ENCODE assay signal across 8 cellular contexts in genomic region chr1:11692899-11693590, GRCh38. TPM values are rescaled to one million over a fixed set of nuclear protein-coding genes. Genes with fewer than 3 reads are reported as not detected.
DNase-seq lines count a peak whose midpoint lies in the region; ATAC-seq and TF ChIP-seq lines count a peak whose summit lies in the region.

No MANE protein-coding gene starts in this region.

- peaks cover 27% of the 10 kb centered on the region for H3K4me1 Mint-ChIP-seq in activated naive CD4-positive, alpha-beta T cell treated with anti-CD3 and anti-CD28 coated beads, Interleukin-2, amount 10 ng/mL, durations not matched to agents 7 days and 5 days
- H3K4me1 Mint-ChIP-seq in stimulated activated naive CD8-positive, alpha-beta T cell treated with anti-CD3 and anti-CD28 coated beads, Interleukin-15, Interleukin-2, amounts not matched to agents 100 ng/mL and 50 ng/mL, for 24 hours (ENCODE audit: low read depth): peaks cover 30% of the 10 kb centered on the region

- peaks cover 26% of the 10 kb centered on the region for H3K4me1 ChIP-seq in vagina

- H3K27ac Mint-ChIP-seq in activated naive CD4-positive, alpha-beta T cell treated with anti-CD3 and anti-CD28 coated beads, Interleukin-2, amount 10 ng/mL, durations not matched to agents 7 days and 5 days: no peak overlapping the region
- H3K27ac Mint-ChIP-seq in stimulated activated naive CD8-positive, alpha-beta T cell treated with anti-CD3 and anti-CD28 coated beads, Interleukin-15, Interleukin-2, amounts not matched to agents 100 ng/mL and 50 ng/mL, for 24 hours: no peak overlapping the region

- peaks cover 90% of the 10 kb centered on the region for H3K27me3 Mint-ChIP-seq in activated naive CD4-positive, alpha-beta T cell treated with anti-CD3 and anti-CD28 coated beads, Interleukin-2, amount 10 ng/mL, durations not matched to agents 7 days and 5 days
- H3K27me3 Mint-ChIP-seq in stimulated activated naive CD8-positive, alpha-beta T cell treated with anti-CD3 and anti-CD28 coated beads, Interleukin-15, Interleukin-2, amounts not matched to agents 100 ng/mL and 50 ng/mL, for 24 hours: peaks cover 40% of the 10 kb centered on the region

- intact Hi-C loops in vagina (cut with DNase I): loop anchor here (2.0 kb wide), 1 partner anchor 22 kb away; no protein-coding TSS in a partner anchor

- H3K9me3 Mint-ChIP-seq in activated naive CD4-positive, alpha-beta T cell treated with anti-CD3 and anti-CD28 coated beads, Interleukin-2, amount 10 ng/mL, durations not matched to agents 7 days and 5 days: no peaks in the 10 kb centered on the region
- no peaks in the 10 kb centered on the region for H3K9me3 Mint-ChIP-seq in stimulated activated naive CD8-positive, alpha-beta T cell treated with anti-CD3 and anti-CD28 coated beads, Interleukin-15, Interleukin-2, amounts not matched to agents 100 ng/mL and 50 ng/mL, for 24 hours

- no peak overlapping the region for H3K4me3 ChIP-seq in vagina

- peaks cover 4% of the 10 kb centered on the region for H3K27me3 ChIP-seq in vagina

- H3K4me3 Mint-ChIP-seq in activated naive CD4-positive, alpha-beta T cell treated with anti-CD3 and anti-CD28 coated beads, Interleukin-2, amount 10 ng/mL, durations not matched to agents 7 days and 5 days: peak overlapping the region; percentile 47
- peak overlapping the region; percentile 33 for H3K4me3 Mint-ChIP-seq in stimulated activated naive CD8-positive, alpha-beta T cell treated with anti-CD3 and anti-CD28 coated beads, Interleukin-15, Interleukin-2, amounts not matched to agents 100 ng/mL and 50 ng/mL, for 24 hours

- no peaks in the 10 kb centered on the region for H3K36me3 Mint-ChIP-seq in activated naive CD4-positive, alpha-beta T cell treated with anti-CD3 and anti-CD28 coated beads, Interleukin-2, amount 10 ng/mL, durations not matched to agents 7 days and 5 days
- no peaks in the 10 kb centered on the region for H3K36me3 Mint-ChIP-seq in stimulated activated naive CD8-positive, alpha-beta T cell treated with anti-CD3 and anti-CD28 coated beads, Interleukin-15, Interleukin-2, amounts not matched to agents 100 ng/mL and 50 ng/mL, for 24 hours (ENCODE audit: low read depth)

- no peaks in the 10 kb centered on the region for H3K36me3 ChIP-seq in vagina

- peak; percentile 96 for DNase-seq in Daoy (ENCODE audit: low read depth)
- DNase-seq in NOMO-1 treated with dmso at 0.1 percent for 144 hours (lab: John Stamatoyannopoulos, UW; ENCODE audit: unreplicated experiment): peak; percentile 35
- peak; percentile 54 for DNase-seq in activated naive CD4-positive, alpha-beta T cell treated with anti-CD3 and anti-CD28 coated beads, Interleukin-2, amount 10 ng/mL, durations not matched to agents 7 days and 5 days
- DNase-seq in kidney glomerular epithelial cell (lab: John Stamatoyannopoulos, UW): peak; percentile 39
- no peak for DNase-seq in vagina (ENCODE audit: extremely low spot score in 2 of 2)
- no peak for DNase-seq in GF-D8 (lab: John Stamatoyannopoulos, UW)

- no peak for ATAC-seq in HG03175 (IDR thresholded peaks at IDR 0.05; ENCODE audit: unreplicated experiment)

- no peak for TF ChIP-seq POLR2A in vagina (IDR thresholded peaks at IDR 0.05)

- CTCF ChIA-PET in activated naive CD4-positive, alpha-beta T cell treated with anti-CD3 and anti-CD28 coated beads, Interleukin-2, amount 10 ng/mL, durations not matched to agents 7 days and 5 days (lab: Charles Lee): interaction anchor here (1.0 kb wide), 1 partner anchor 10 kb away, joined by 3 read pairs; no protein-coding TSS in a partner anchor

- TF ChIP-seq CTCF in vagina (IDR thresholded peaks at IDR 0.05): no peak

- no peak overlapping the region for H3K27ac ChIP-seq in vagina

- no peaks in the 10 kb centered on the region for H3K9me3 ChIP-seq in vagina

RNA-seq across cellular contexts. Expression of gene DRAXIN, which starts 1.5 kb away (rescaled TPM):
- total RNA-seq in Daoy (2014; rRNA removed; shearing (Covaris generic)): 0.86 and 0.97 TPM in 2 replicates
- total RNA-seq in vagina: not detected

RNA-seq across cellular contexts. Expression of gene MAD2L2, which starts 12.1 kb away (rescaled TPM):
- total RNA-seq in Daoy (2014; rRNA removed; shearing (Covaris generic)): 80.3 and 91.7 TPM in 2 replicates
- total RNA-seq in vagina: 30.0 TPM

RNA-seq across cellular contexts. Expression of gene FBXO6, which starts 29.0 kb away (rescaled TPM):
- 1.1 and 2.4 TPM in 2 replicates for total RNA-seq in Daoy (2014; rRNA removed; shearing (Covaris generic))
- total RNA-seq in vagina: 13.5 TPM

RNA-seq across cellular contexts. Expression of gene FBXO44, which starts 38.4 kb away (rescaled TPM):
- total RNA-seq in Daoy (2014; rRNA removed; shearing (Covaris generic)): 2.7 and 6.3 TPM in 2 replicates
- total RNA-seq in vagina: 38.3 TPM

RNA-seq across cellular contexts. Expression of gene FBXO2, which starts 38.8 kb away (rescaled TPM):
- total RNA-seq in Daoy (2014; rRNA removed; shearing (Covaris generic)): 1.4 TPM in 1 of 2 replicates, not detected in the other
- 27.3 TPM for total RNA-seq in vagina

Comparison
In these comparisons a context has a peak if more than half of its experiments do, and no peak if none do; other contexts are left out.
1. DNase-seq: peak in Daoy (single experiment), NOMO-1 treated with dmso at 0.1 percent for 144 hours (single experiment), activated naive CD4-positive, alpha-beta T cell treated with anti-CD3 and anti-CD28 coated beads, Interleukin-2, amount 10 ng/mL, durations not matched to agents 7 days and 5 days (single experiment) and kidney glomerular epithelial cell (single experiment); none in vagina (0 of 2) and GF-D8 (single experiment).